In genomic region chr20:15682690-15683089, GRCh38 we compare ENCODE assay signal across 22 cellular contexts.
"Had no signal": no experiment of that assay in that cellular context is flagged by ENCODE, and none has a peak within 500 bp of the region (broad histone marks: within the 10 kb centered on the region; RNA-seq: fewer than 3 reads in every experiment).

No MANE protein-coding gene starts in this region.

- H3K4me3 Mint-ChIP-seq: activated naive CD8-positive, alpha-beta T cell treated with anti-CD3 and anti-CD28 coated beads for 36 hours; activated T-cell treated with anti-CD3 and anti-CD28 coated beads, Interleukin-2, amount 50 U/mL, for 4 hours; naive thymus-derived CD4-positive, alpha-beta T cell; neural crest cell; T-helper 1 cell treated with Interleukin-12 subunit alpha and Interleukin-12 subunit beta and Interleukin-4 antibody, amounts not matched to agents 30 μg/mL and 1 μg/mL, for 36 hours; type B pancreatic cell; WTC11 had no signal

- H3K4me1 Mint-ChIP-seq: activated naive CD8-positive, alpha-beta T cell treated with anti-CD3 and anti-CD28 coated beads for 36 hours; naive thymus-derived CD4-positive, alpha-beta T cell; neural crest cell; WTC11 had no signal

- H3K27me3 Mint-ChIP-seq: activated naive CD8-positive, alpha-beta T cell treated with anti-CD3 and anti-CD28 coated beads for 36 hours; naive thymus-derived CD4-positive, alpha-beta T cell; progenitor cell of endocrine pancreas; type B pancreatic cell had no signal

- H3K4me3 ChIP-seq: cardiac muscle cell, heart left ventricle, left lung, thoracic aorta had no signal

- H3K27ac ChIP-seq: cardiac muscle cell, heart left ventricle, left lung, thoracic aorta had no signal

- H3K36me3 ChIP-seq: cardiac muscle cell, heart left ventricle, left lung, thoracic aorta had no signal

- DNase-seq: activated CD8-positive, alpha-beta memory T cell treated with anti-CD3 and anti-CD28 coated beads, Interleukin-2, amount 50 U/mL, for 4 hours; activated naive CD4-positive, alpha-beta T cell treated with Interleukin-2 at 50 U/mL for 16 hours; activated naive CD8-positive, alpha-beta T cell treated with anti-CD3 and anti-CD28 coated beads for 36 hours; activated T-cell treated with anti-CD3 and anti-CD28 coated beads, Interleukin-2, amount 50 U/mL, for 4 hours; amygdala; effector memory CD4-positive, alpha-beta T cell; heart left ventricle; left lung; naive thymus-derived CD4-positive, alpha-beta T cell; occipital lobe; stimulated activated CD4-positive, alpha-beta T cell treated with anti-CD3 and anti-CD28 coated beads, Interleukin-4, amount 100 ng/mL, for 24 hours; stimulated activated naive CD4-positive, alpha-beta T cell treated with Interleukin-2 at 50 U/mL for 16 hours; T1000 had no signal

- H3K9me3 ChIP-seq: heart left ventricle, thoracic aorta had no signal

- H3K9me3 Mint-ChIP-seq: activated T-cell treated with anti-CD3 and anti-CD28 coated beads, Interleukin-2, amount 50 U/mL, for 4 hours; neural crest cell had no signal

- H3K36me3 Mint-ChIP-seq: activated naive CD8-positive, alpha-beta T cell treated with anti-CD3 and anti-CD28 coated beads for 36 hours; naive thymus-derived CD4-positive, alpha-beta T cell; type B pancreatic cell; WTC11 had no signal

- H3K27me3 ChIP-seq: cardiac muscle cell, heart left ventricle, left lung had no signal

- H3K4me1 ChIP-seq: heart left ventricle, left lung had no signal

- H3K27ac Mint-ChIP-seq: activated naive CD8-positive, alpha-beta T cell treated with anti-CD3 and anti-CD28 coated beads for 36 hours; activated T-helper 2 cell treated with anti-CD3 and anti-CD28 coated beads, Interferon-gamma antibody, Interleukin-2, Interleukin-4, amounts not matched to agents 10 μg/mL and 5 μg/mL and 100 μg/mL, durations not matched to agents 14 hours and 24 hours and 36 hours; naive thymus-derived CD4-positive, alpha-beta T cell; progenitor cell of endocrine pancreas; T-helper 1 cell treated with Interleukin-12 subunit alpha and Interleukin-12 subunit beta and Interleukin-4 antibody, amounts not matched to agents 30 μg/mL and 1 μg/mL, for 36 hours; type B pancreatic cell; WTC11 had no signal

- ATAC-seq: activated T-cell treated with anti-CD3 and anti-CD28 coated beads, Interleukin-2, amount 50 U/mL, for 4 hours; esophagus mucosa; heart left ventricle; left lung; naive thymus-derived CD4-positive, alpha-beta T cell; WTC11 had no signal
